In genomic region chr9:135963338-135963737, GRCh38 we compare ENCODE assay signal across 13 cellular contexts. TPM values are rescaled to one million over a fixed set of nuclear protein-coding genes. Genes with fewer than 3 reads are reported as not detected.
A peak's percentile ranks its signal among the peaks of the same experiment; 100 is the strongest.
DNase-seq lines count a peak whose midpoint lies in the region; ATAC-seq and TF ChIP-seq lines count a peak whose summit lies in the region.
"Had no signal": no experiment of that assay in that cellular context is flagged by ENCODE, and none has a peak within 500 bp of the region (broad histone marks: within the 10 kb centered on the region; RNA-seq: fewer than 3 reads in every experiment).

No MANE protein-coding gene starts in this region.

- no peak overlapping the region for H3K4me3 Mint-ChIP-seq in activated T-helper 17 cell treated with anti-CD3 and anti-CD28 coated beads, Interleukin-2, amount 50 U/mL, for 72 hours
- peak overlapping the region; percentile 54 for H3K4me3 Mint-ChIP-seq in neural progenitor cell

- H3K36me3 Mint-ChIP-seq in activated T-helper 17 cell treated with anti-CD3 and anti-CD28 coated beads, Interleukin-2, amount 50 U/mL, for 72 hours (ENCODE audit: low read depth): no peaks in the 10 kb centered on the region
- H3K36me3 Mint-ChIP-seq in neural progenitor cell: no peaks in the 10 kb centered on the region

- peak overlapping the region; percentile 75 for H3K4me2 ChIP-seq in BLaER1
- H3K4me2 ChIP-seq in BLaER1 treated with 17β-estradiol and CSF1 and Interleukin-3, amounts not matched to agents 10 nM and 100 nM: peak overlapping the region; percentile 53 to 84 (median 75)
- no peak overlapping the region for H3K4me2 ChIP-seq in neural progenitor cell
- H3K4me2 ChIP-seq: A549 had no signal

- H3K4me1 ChIP-seq in BLaER1 (peaks cover 90% of the 10 kb centered on the region), neural progenitor cell (no peaks in the 10 kb centered on the region)
- peaks cover 65 to 88% (median 85%) of the 10 kb centered on the region in 10 experiments for H3K4me1 ChIP-seq in BLaER1 treated with 17β-estradiol and CSF1 and Interleukin-3, amounts not matched to agents 10 nM and 100 nM

- H2AFZ ChIP-seq in neural progenitor cell (replicated peaks): no peak overlapping the region

- ATAC-seq in activated T-helper 17 cell treated with anti-CD3 and anti-CD28 coated beads, Interleukin-2, amount 50 U/mL, for 72 hours (replicated peaks): no peak
- ATAC-seq in GM19397 (IDR thresholded peaks at IDR 0.05; ENCODE audit: unreplicated experiment): no peak
- ATAC-seq: A549 had no signal

- H3K27me3 Mint-ChIP-seq in activated T-helper 17 cell treated with anti-CD3 and anti-CD28 coated beads, Interleukin-2, amount 50 U/mL, for 72 hours: peaks cover 3% of the 10 kb centered on the region
- peaks cover 16% of the 10 kb centered on the region for H3K27me3 Mint-ChIP-seq in neural progenitor cell (ENCODE audit: insufficient read depth, low read depth)

- H3K36me3 ChIP-seq in BLaER1 (peaks cover 7% of the 10 kb centered on the region; the same call in 1 of the 2 replicates), neural progenitor cell (no peaks in the 10 kb centered on the region)
- H3K36me3 ChIP-seq in BLaER1 treated with 17β-estradiol and CSF1 and Interleukin-3, amounts not matched to agents 10 nM and 100 nM: peaks cover 0 to 8% (median 3%) of the 10 kb centered on the region in 11 experiments; a peak in 7 of 22 replicates
- H3K36me3 ChIP-seq: BE2C had no signal

- peaks cover 26% of the 10 kb centered on the region for H3K4me1 Mint-ChIP-seq in activated T-helper 17 cell treated with anti-CD3 and anti-CD28 coated beads, Interleukin-2, amount 50 U/mL, for 72 hours
- peaks cover 34% of the 10 kb centered on the region for H3K4me1 Mint-ChIP-seq in neural progenitor cell

- H4K20me1 ChIP-seq in BLaER1: peaks cover 24% of the 10 kb centered on the region
- peaks cover 16 to 25% (median 22%) of the 10 kb centered on the region in 11 experiments; a peak in 20 of 22 replicates for H4K20me1 ChIP-seq in BLaER1 treated with 17β-estradiol and CSF1 and Interleukin-3, amounts not matched to agents 10 nM and 100 nM
- peaks cover 21% of the 10 kb centered on the region for H4K20me1 ChIP-seq in neural progenitor cell (ENCODE audit: low read depth)

- peaks cover 17% of the 10 kb centered on the region for H3F3A ChIP-seq in neural progenitor cell (ENCODE audit: low read depth)

- H3K9ac ChIP-seq in BLaER1 (no peak overlapping the region), neural progenitor cell (no peak overlapping the region)
- H3K9ac ChIP-seq in BLaER1 treated with 17β-estradiol and CSF1 and Interleukin-3, amounts not matched to agents 10 nM and 100 nM: no peak overlapping the region

- H3K27ac Mint-ChIP-seq in activated T-helper 17 cell treated with anti-CD3 and anti-CD28 coated beads, Interleukin-2, amount 50 U/mL, for 72 hours: peak overlapping the region; percentile 1
- H3K27ac Mint-ChIP-seq in neural progenitor cell: no peak overlapping the region
- H3K27ac Mint-ChIP-seq: H9 had no signal

- H3K9me3 Mint-ChIP-seq in activated T-helper 17 cell treated with anti-CD3 and anti-CD28 coated beads, Interleukin-2, amount 50 U/mL, for 72 hours: no peaks in the 10 kb centered on the region
- H3K9me3 Mint-ChIP-seq in neural progenitor cell: no peaks in the 10 kb centered on the region
- H3K9me3 Mint-ChIP-seq: CD8-positive, alpha-beta memory T cell had no signal

- H3K27me3 ChIP-seq in BLaER1 (no peaks in the 10 kb centered on the region), neural progenitor cell (peaks cover 11% of the 10 kb centered on the region)
- no peaks in the 10 kb centered on the region for H3K27me3 ChIP-seq in BLaER1 treated with 17β-estradiol and CSF1 and Interleukin-3, amounts not matched to agents 10 nM and 100 nM
- H3K27me3 ChIP-seq: BE2C had no signal

- no peak overlapping the region for H3K4me3 ChIP-seq in BLaER1
- no peak overlapping the region for H3K4me3 ChIP-seq in BLaER1 treated with 17β-estradiol and CSF1 and Interleukin-3, amounts not matched to agents 10 nM and 100 nM
- H3K4me3 ChIP-seq in neural progenitor cell: no peak overlapping the region
- H3K4me3 ChIP-seq: A549 had no signal

- H3K9me3 ChIP-seq in BLaER1 (no peaks in the 10 kb centered on the region), neural progenitor cell (ENCODE audit: low read depth) (no peaks in the 10 kb centered on the region)
- H3K9me3 ChIP-seq in BLaER1 treated with 17β-estradiol and CSF1 and Interleukin-3, amounts not matched to agents 10 nM and 100 nM (replicated peaks in 1 of 11): no peaks in the 10 kb centered on the region
- H3K9me3 ChIP-seq: A549, BE2C, Caco-2 had no signal

- no peak for DNase-seq in neural progenitor cell (ENCODE audit: low spot score)
- DNase-seq in activated effector memory CD4-positive, alpha-beta T cell treated with anti-CD3 and anti-CD28 coated beads, Interleukin-2, amount 50 U/mL, for 16 hours: no peak
- DNase-seq: BE2C; Caco-2; CD8-positive, alpha-beta memory T cell; DND-41; GOT3; H9 had no signal

- H3K27ac ChIP-seq in BLaER1 (no peak overlapping the region), neural progenitor cell (no peak overlapping the region)
- H3K27ac ChIP-seq in BLaER1 treated with 17β-estradiol and CSF1 and Interleukin-3, amounts not matched to agents 10 nM and 100 nM: no peak overlapping the region
- H3K27ac ChIP-seq: A549 had no signal

- no peak for TF ChIP-seq CTCF in neural progenitor cell (IDR thresholded peaks at IDR 0.05)

- peaks cover 24% of the 10 kb centered on the region for H3K79me2 ChIP-seq in neural progenitor cell (ENCODE audit: low read depth)

RNA-seq across cellular contexts. Expression of gene UBAC1, which starts 2.2 kb away (rescaled TPM):
- 10 to 100 TPM; 37.8 to 39.8 TPM for total RNA-seq in activated T-helper 17 cell treated with anti-CD3 and anti-CD28 coated beads, Interleukin-2, amount 50 U/mL, for 72 hours
- total RNA-seq in neural progenitor cell (ENCODE audit: low replicate concordance): 53.6 and 66.0 TPM in 2 replicates

RNA-seq across cellular contexts. Expression of gene CAMSAP1, which starts 56.0 kb away (rescaled TPM):
- total RNA-seq in activated T-helper 17 cell treated with anti-CD3 and anti-CD28 coated beads, Interleukin-2, amount 50 U/mL, for 72 hours: 10 to 100 TPM; 37.8 to 46.2 TPM
- 39.3 and 44.9 TPM in 2 replicates for total RNA-seq in neural progenitor cell (ENCODE audit: low replicate concordance)
